Comparison of ENCODE assay signal across 8 cellular contexts in the genomic region with DNA sequence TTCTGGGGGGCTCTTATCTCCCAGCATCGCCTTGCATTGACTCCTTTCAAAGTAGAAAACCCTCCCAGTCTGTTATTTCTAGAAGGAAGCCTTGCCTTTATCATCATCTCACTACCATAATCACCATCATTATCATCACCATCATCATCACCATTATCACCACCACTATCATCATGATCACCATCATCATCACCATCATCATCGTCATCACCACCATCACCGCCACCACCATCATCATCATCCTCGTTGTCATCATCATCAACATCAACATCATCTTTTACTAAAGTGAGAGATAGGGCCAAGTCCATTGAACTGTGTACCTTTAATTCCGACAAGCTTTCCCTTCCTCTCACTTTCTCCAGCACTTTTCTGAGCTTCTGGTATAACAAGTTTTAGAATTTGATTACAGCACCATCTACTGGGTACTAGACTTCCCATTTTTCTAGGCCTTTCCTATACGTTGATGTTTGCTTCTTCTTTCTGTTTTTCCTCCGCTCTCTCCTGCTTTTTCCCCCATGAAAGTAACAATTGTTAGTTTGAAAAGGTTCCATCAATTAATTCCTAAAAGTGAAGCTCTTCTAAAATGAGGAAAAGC.
DNase-seq lines count a peak whose midpoint lies in the region; ATAC-seq lines count a peak whose summit lies in the region.

No MANE protein-coding gene starts in this region.

- H3K4me1 ChIP-seq in adipocyte (ENCODE audit: control insufficient read depth, insufficient read depth, low read length): no peaks in the 10 kb centered on the region

- peaks cover 18% of the 10 kb centered on the region for H3K27me3 ChIP-seq in adipocyte (replicated peaks; ENCODE audit: control insufficient read depth, insufficient read depth, low read length)

- H3K27ac Mint-ChIP-seq in activated T-cell treated with anti-CD3 and anti-CD28 coated beads, Interleukin-2, amount 50 U/mL, for 72 hours: no peak overlapping the region

- no peak for ATAC-seq in GM18907 (IDR thresholded peaks at IDR 0.05; ENCODE audit: unreplicated experiment)
- ATAC-seq in activated T-cell treated with anti-CD3 and anti-CD28 coated beads, Interleukin-2, amount 50 U/mL, for 72 hours (replicated peaks in 1 of 2): no peak
- no peak for ATAC-seq in GM18517 (IDR thresholded peaks at IDR 0.05; ENCODE audit: unreplicated experiment)

- no peak overlapping the region for H3K4me3 Mint-ChIP-seq in activated T-cell treated with anti-CD3 and anti-CD28 coated beads, Interleukin-2, amount 50 U/mL, for 72 hours

- DNase-seq in DMS114 treated with DMSO at 0.1 percent for 48 hours (lab: John Stamatoyannopoulos, UW; ENCODE audit: unreplicated experiment) (peak; percentile 76), M059J (ENCODE audit: low read depth) (peak; percentile 23), adipocyte (ENCODE audit: low read depth) (peak; percentile 41), medulla oblongata (ENCODE audit: extremely low spot score) (peak; percentile 76), LoVo (ENCODE audit: low spot score) (no peak)
- DNase-seq in activated T-cell treated with anti-CD3 and anti-CD28 coated beads, Interleukin-2, amount 50 U/mL, for 72 hours: no peak

- peaks cover 0 to 1% of the 10 kb centered on the region in 2 donors for H3K9me3 Mint-ChIP-seq in activated T-cell treated with anti-CD3 and anti-CD28 coated beads, Interleukin-2, amount 50 U/mL, for 72 hours

- no peaks in the 10 kb centered on the region for H3K36me3 ChIP-seq in adipocyte (ENCODE audit: control insufficient read depth, insufficient read depth, low read length, severe bottlenecking)

- H3K9ac ChIP-seq in adipocyte (ENCODE audit: low read length): no peak overlapping the region

- peaks cover 3% of the 10 kb centered on the region for H3K9me3 ChIP-seq in adipocyte (ENCODE audit: control insufficient read depth, low read length)

- H3K4me1 Mint-ChIP-seq in activated T-cell treated with anti-CD3 and anti-CD28 coated beads, Interleukin-2, amount 50 U/mL, for 72 hours (ENCODE audit: low read depth): no peaks in the 10 kb centered on the region

- H3K27me3 Mint-ChIP-seq in activated T-cell treated with anti-CD3 and anti-CD28 coated beads, Interleukin-2, amount 50 U/mL, for 72 hours (ENCODE audit: low read depth): peaks cover 22% of the 10 kb centered on the region

- H3K36me3 Mint-ChIP-seq in activated T-cell treated with anti-CD3 and anti-CD28 coated beads, Interleukin-2, amount 50 U/mL, for 72 hours (ENCODE audit: insufficient read depth in 2 of 2): peaks cover 0 to 3% of the 10 kb centered on the region in 2 donors

- no peak overlapping the region for H3K4me3 ChIP-seq in adipocyte (ENCODE audit: low read length)

Comparison
In these comparisons a context has a peak if more than half of its experiments do, and no peak if none do; other contexts are left out.
1. DNase-seq: peak in DMS114 treated with DMSO at 0.1 percent for 48 hours (single experiment), M059J (single experiment), adipocyte (single experiment) and medulla oblongata (single experiment); none in activated T-cell treated with anti-CD3 and anti-CD28 coated beads, Interleukin-2, amount 50 U/mL, for 72 hours (0 of 2) and LoVo (single experiment).